1 cellular context compared by ENCODE assay signal in genomic region chr1:113072757-113073456, GRCh38.
TF ChIP-seq lines count a peak whose summit lies in the region.

TSS of gene LRIG2 (plus strand) at chr1:113073198. CDS start at chr1:113073407, 209 bp downstream.

TF ChIP-seq in GM12878, 131 proteins besides CTCF, POLR2A, EP300 and RAD21 (continued from another document):
- TF ChIP-seq, protein P1, sequence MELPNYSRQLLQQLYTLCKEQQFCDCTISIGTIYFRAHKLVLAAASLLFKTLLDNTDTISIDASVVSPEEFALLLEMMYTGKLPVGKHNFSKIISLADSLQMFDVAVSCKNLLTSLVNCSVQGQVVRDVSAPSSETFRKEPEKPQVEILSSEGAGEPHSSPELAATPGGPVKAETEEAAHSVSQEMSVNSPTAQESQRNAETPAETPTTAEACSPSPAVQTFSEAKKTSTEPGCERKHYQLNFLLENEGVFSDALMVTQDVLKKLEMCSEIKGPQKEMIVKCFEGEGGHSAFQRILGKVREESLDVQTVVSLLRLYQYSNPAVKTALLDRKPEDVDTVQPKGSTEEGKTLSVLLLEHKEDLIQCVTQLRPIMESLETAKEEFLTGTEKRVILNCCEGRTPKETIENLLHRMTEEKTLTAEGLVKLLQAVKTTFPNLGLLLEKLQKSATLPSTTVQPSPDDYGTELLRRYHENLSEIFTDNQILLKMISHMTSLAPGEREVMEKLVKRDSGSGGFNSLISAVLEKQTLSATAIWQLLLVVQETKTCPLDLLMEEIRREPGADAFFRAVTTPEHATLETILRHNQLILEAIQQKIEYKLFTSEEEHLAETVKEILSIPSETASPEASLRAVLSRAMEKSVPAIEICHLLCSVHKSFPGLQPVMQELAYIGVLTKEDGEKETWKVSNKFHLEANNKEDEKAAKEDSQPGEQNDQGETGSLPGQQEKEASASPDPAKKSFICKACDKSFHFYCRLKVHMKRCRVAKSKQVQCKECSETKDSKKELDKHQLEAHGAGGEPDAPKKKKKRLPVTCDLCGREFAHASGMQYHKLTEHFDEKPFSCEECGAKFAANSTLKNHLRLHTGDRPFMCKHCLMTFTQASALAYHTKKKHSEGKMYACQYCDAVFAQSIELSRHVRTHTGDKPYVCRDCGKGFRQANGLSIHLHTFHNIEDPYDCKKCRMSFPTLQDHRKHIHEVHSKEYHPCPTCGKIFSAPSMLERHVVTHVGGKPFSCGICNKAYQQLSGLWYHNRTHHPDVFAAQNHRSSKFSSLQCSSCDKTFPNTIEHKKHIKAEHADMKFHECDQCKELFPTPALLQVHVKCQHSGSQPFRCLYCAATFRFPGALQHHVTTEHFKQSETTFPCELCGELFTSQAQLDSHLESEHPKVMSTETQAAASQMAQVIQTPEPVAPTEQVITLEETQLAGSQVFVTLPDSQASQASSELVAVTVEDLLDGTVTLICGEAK (IDR thresholded peaks at IDR 0.05; ENCODE audit: borderline replicate concordance) = no peak
- no peak; the same call in 1 of the 2 replicates for TF ChIP-seq CBX5 (IDR thresholded peaks at IDR 0.05; ENCODE audit: low read depth)
- peak; percentile 80; the same call in 1 of the 2 replicates for TF ChIP-seq RB1 (IDR thresholded peaks at IDR 0.05; ENCODE audit: borderline replicate concordance)
- TF ChIP-seq STAT3 (IDR thresholded peaks at IDR 0.05; ENCODE audit: low read depth, low read length) = no peak
- peak; percentile 38; the same call in 1 of the 2 replicates for TF ChIP-seq RUNX3 (IDR thresholded peaks at IDR 0.05; ENCODE audit: low read length)
- peak; percentile 77 for TF ChIP-seq SIN3A (IDR thresholded peaks at IDR 0.05; ENCODE audit: low read depth, low read length)
- peak; percentile 67 to 83; a peak in 3 of 4 replicates for TF ChIP-seq BHLHE40 (IDR thresholded peaks at IDR 0.05; ENCODE audit: borderline replicate concordance in 1 of 2, low read depth in 2 of 2, low read length in 1 of 2)
- 0 out of 2 replicates have a peak, but pooled peaks have one; percentile 16 for TF ChIP-seq CREB1 (IDR thresholded peaks at IDR 0.05; ENCODE audit: low read depth)
- TF ChIP-seq NR2C1 (IDR thresholded peaks at IDR 0.05) = no peak; the same call in 1 of the 2 replicates
- TF ChIP-seq JUND (IDR thresholded peaks at IDR 0.05; ENCODE audit: low read depth, low read length) = 0 out of 2 replicates have a peak, but pooled peaks have one; percentile 4
- TF ChIP-seq ZNF217 (IDR thresholded peaks at IDR 0.05) = no peak
- TF ChIP-seq HDAC6 (IDR thresholded peaks at IDR 0.05; ENCODE audit: unreplicated experiment) = no peak
- TF ChIP-seq SREBF2 (IDR thresholded peaks at IDR 0.05; ENCODE audit: low read length) = no peak
- TF ChIP-seq TARDBP (IDR thresholded peaks at IDR 0.05; ENCODE audit: borderline replicate concordance) = 0 out of 2 replicates have a peak, but pooled peaks have one; percentile 45
- TF ChIP-seq EGR1 (IDR thresholded peaks at IDR 0.05; ENCODE audit: borderline replicate concordance in 1 of 2, low read depth in 2 of 2, low read length in 2 of 2) = peak in 1 of 2 experiments; percentile 96; a peak in 1 of 3 replicates
- no peak for TF ChIP-seq KLF5 (IDR thresholded peaks at IDR 0.05; ENCODE audit: partially characterized antibody)
- no peak for TF ChIP-seq GABPA (IDR thresholded peaks at IDR 0.05; ENCODE audit: low read depth)
- no peak for TF ChIP-seq BMI1 (IDR thresholded peaks at IDR 0.05; ENCODE audit: borderline replicate concordance)
- TF ChIP-seq ZNF384 (IDR thresholded peaks at IDR 0.05; ENCODE audit: borderline replicate concordance, low read depth, low read length) = no peak
- TF ChIP-seq MTA2 (IDR thresholded peaks at IDR 0.05; ENCODE audit: low read depth) = 0 out of 2 replicates have a peak, but pooled peaks have one; percentile 21
- TF ChIP-seq MYB (IDR thresholded peaks at IDR 0.05; ENCODE audit: borderline replicate concordance, low read depth, low read length) = no peak
- TF ChIP-seq CBX3 (IDR thresholded peaks at IDR 0.05; ENCODE audit: borderline replicate concordance, low read depth) = no peak
- TF ChIP-seq ZZZ3 (IDR thresholded peaks at IDR 0.05; ENCODE audit: control insufficient read depth, insufficient read length, low read depth) = no peak
TF ChIP-seq in GM12878: peak in this region for 50.
